ENCODE assay signal across 1 cellular context in the genomic region with DNA sequence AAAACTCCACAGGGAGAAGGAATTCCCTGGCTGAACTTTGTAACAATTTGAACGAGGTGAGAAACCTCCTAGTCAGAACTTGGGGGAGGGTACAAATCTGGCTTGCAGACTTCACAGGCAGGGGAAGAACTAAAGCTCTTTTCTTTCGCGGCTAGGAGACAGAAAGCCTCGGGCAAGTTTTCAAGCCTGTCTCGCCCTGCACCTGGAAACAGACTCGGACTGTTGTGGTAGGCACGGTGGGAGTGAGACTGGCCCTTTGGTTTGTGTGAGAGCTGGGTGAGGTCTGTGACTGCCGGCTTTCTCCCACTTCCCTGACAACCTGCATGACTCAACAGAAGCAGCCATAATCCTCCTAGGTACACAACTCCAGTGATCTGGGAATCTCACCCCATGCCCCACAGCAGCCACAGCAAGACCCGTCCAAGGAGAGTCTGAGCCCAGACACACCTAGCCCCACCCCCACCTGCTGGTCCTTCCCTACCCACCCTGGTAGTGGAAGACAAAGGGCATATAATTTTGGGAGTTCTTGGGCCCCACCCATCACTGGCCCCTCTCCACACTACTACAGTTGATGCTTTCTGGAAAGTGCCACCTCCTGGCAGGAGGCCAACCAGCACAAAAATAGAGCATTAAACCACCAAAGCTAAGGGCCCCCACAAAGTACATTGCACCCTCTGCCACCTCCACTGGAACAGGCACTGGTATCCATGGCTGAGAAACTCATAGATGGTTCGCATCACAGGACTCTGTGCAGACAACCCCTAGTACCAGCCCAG.
TF ChIP-seq lines count a peak whose summit lies in the region.

No MANE protein-coding gene starts in this region.

TF ChIP-seq in H1, 55 proteins besides CTCF, POLR2A, EP300 and RAD21:
- TF ChIP-seq TEAD4 (IDR thresholded peaks at IDR 0.05; ENCODE audit: low read depth, low read length): no peak
- TF ChIP-seq KDM4A (IDR thresholded peaks at IDR 0.05; ENCODE audit: low read depth, low read length, severe bottlenecking): no peak
- TF ChIP-seq KDM1A (IDR thresholded peaks at IDR 0.05; ENCODE audit: borderline replicate concordance, low read length): no peak
- no peak for TF ChIP-seq TAF1 (IDR thresholded peaks at IDR 0.05; ENCODE audit: low read depth, low read length)
- no peak for TF ChIP-seq NRF1 (IDR thresholded peaks at IDR 0.05; ENCODE audit: low read depth, low read length)
- no peak for TF ChIP-seq CBX8 (IDR thresholded peaks at IDR 0.05; ENCODE audit: borderline replicate concordance, low read depth, low read length)
- no peak for TF ChIP-seq TBP (IDR thresholded peaks at IDR 0.05; ENCODE audit: low read depth, low read length)
- no peak for TF ChIP-seq GABPA (IDR thresholded peaks at IDR 0.05; ENCODE audit: borderline replicate concordance, insufficient read depth, low read length)
- TF ChIP-seq SP2 (IDR thresholded peaks at IDR 0.05; ENCODE audit: low read length): no peak
